12 cellular contexts compared by ENCODE assay signal in the genomic region with DNA sequence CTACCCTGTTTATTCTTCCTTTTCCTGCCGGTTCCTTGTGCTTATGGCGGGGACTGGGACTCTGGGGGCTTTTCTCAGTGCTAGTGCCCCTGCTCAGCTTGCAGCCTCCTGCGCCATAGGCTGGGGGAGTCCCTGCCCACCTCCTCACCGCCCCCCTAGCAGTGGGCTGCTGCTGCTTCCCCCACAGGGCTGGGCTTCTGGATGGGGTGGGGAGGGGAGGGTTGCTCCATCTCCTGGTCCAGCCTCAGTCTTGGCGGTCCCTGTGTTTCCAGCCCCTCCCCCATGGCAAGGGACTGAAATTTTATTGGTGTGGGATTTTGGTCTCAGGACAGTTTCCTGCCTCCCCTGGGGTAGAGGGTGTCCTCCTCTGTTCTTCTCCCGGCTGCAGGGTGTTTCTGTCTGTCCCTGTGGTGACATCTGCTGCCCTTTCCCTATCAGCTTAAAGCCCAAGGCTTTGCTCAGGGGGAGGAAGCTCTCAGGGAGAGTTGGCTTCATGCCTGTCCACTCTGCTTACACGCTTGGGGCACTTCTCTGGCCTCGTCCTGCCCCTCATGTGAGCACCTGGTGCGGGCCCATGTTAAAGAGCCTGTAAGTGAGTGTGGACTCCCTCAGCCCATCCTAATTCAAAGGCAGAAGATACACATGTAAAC.
DNase-seq lines count a peak whose midpoint lies in the region; ATAC-seq lines count a peak whose summit lies in the region.
"Had no signal": no experiment of that assay in that cellular context is flagged by ENCODE, and none has a peak within 500 bp of the region (broad histone marks: within the 10 kb centered on the region; RNA-seq: fewer than 3 reads in every experiment).

No MANE protein-coding gene starts in this region.

- ATAC-seq in HG03442 (IDR thresholded peaks at IDR 0.05; ENCODE audit: unreplicated experiment), result peak; percentile 3
- no peak for ATAC-seq in natural killer cell treated with Interleukin-12 subunit alpha and Interleukin-12 subunit beta and Interleukin-15 and Interleukin-18, amount 100 ng/mL, for 72 hours
- ATAC-seq in HG03135 (IDR thresholded peaks at IDR 0.05; ENCODE audit: unreplicated experiment), result no peak
- ATAC-seq in GM18517 (IDR thresholded peaks at IDR 0.05; ENCODE audit: unreplicated experiment), result no peak

- peaks cover 47% of the 10 kb centered on the region for H3K36me3 Mint-ChIP-seq in T-helper 2 cell treated with Interferon-gamma antibody and Interleukin-4, amounts not matched to agents 5 μg/mL and 100 μg/mL, for 36 hours (ENCODE audit: low read depth)
- H3K36me3 Mint-ChIP-seq in activated naive CD8-positive, alpha-beta T cell treated with anti-CD3 and anti-CD28 coated beads for 36 hours, result peaks cover 59% of the 10 kb centered on the region
- H3K36me3 Mint-ChIP-seq in natural killer cell treated with Interleukin-12 subunit alpha and Interleukin-12 subunit beta and Interleukin-15 and Interleukin-18, amount 100 ng/mL, for 72 hours, result peaks cover 33% of the 10 kb centered on the region

- peak overlapping the region; percentile 56 for H3K27ac Mint-ChIP-seq in T-helper 2 cell treated with Interferon-gamma antibody and Interleukin-4, amounts not matched to agents 5 μg/mL and 100 μg/mL, for 36 hours
- peak overlapping the region; percentile 8 for H3K27ac Mint-ChIP-seq in activated naive CD8-positive, alpha-beta T cell treated with anti-CD3 and anti-CD28 coated beads for 36 hours
- H3K27ac Mint-ChIP-seq in natural killer cell treated with Interleukin-12 subunit alpha and Interleukin-12 subunit beta and Interleukin-15 and Interleukin-18, amount 100 ng/mL, for 72 hours, result peak overlapping the region; percentile 77 to 90

- peak overlapping the region; percentile 12 for H3K4me3 Mint-ChIP-seq in T-helper 2 cell treated with Interferon-gamma antibody and Interleukin-4, amounts not matched to agents 5 μg/mL and 100 μg/mL, for 36 hours
- H3K4me3 Mint-ChIP-seq in activated naive CD8-positive, alpha-beta T cell treated with anti-CD3 and anti-CD28 coated beads for 36 hours, result no peak overlapping the region
- H3K4me3 Mint-ChIP-seq in natural killer cell treated with Interleukin-12 subunit alpha and Interleukin-12 subunit beta and Interleukin-15 and Interleukin-18, amount 100 ng/mL, for 72 hours, result peak overlapping the region; percentile 75

- H3K9me3 Mint-ChIP-seq in T-helper 2 cell treated with Interferon-gamma antibody and Interleukin-4, amounts not matched to agents 5 μg/mL and 100 μg/mL, for 36 hours, result peaks cover 9% of the 10 kb centered on the region
- H3K9me3 Mint-ChIP-seq in activated naive CD8-positive, alpha-beta T cell treated with anti-CD3 and anti-CD28 coated beads for 36 hours, result peaks cover 13% of the 10 kb centered on the region
- peaks cover 4% of the 10 kb centered on the region for H3K9me3 Mint-ChIP-seq in natural killer cell treated with Interleukin-12 subunit alpha and Interleukin-12 subunit beta and Interleukin-15 and Interleukin-18, amount 100 ng/mL, for 72 hours

- no peak for DNase-seq in T-helper 2 cell treated with Interferon-gamma antibody and Interleukin-4, amounts not matched to agents 5 μg/mL and 100 μg/mL, for 36 hours (ENCODE audit: low spot score)
- no peak for DNase-seq in T-helper 2 cell
- DNase-seq in activated naive CD8-positive, alpha-beta T cell treated with anti-CD3 and anti-CD28 coated beads for 36 hours, result no peak
- DNase-seq in natural killer cell treated with Interleukin-12 subunit alpha and Interleukin-12 subunit beta and Interleukin-15 and Interleukin-18, amount 100 ng/mL, for 72 hours (ENCODE audit: low spot score), result no peak
- DNase-seq in stimulated activated CD4-positive, alpha-beta T cell treated with anti-CD3 and anti-CD28 coated beads, Interleukin-1b, Interleukin-23, amount 100 ng/mL, for 48 hours, result no peak
- DNase-seq: KBM-7, NCI-H2171, sigmoid colon, tibial artery had no signal

- no peaks in the 10 kb centered on the region for H3K27me3 Mint-ChIP-seq in T-helper 2 cell treated with Interferon-gamma antibody and Interleukin-4, amounts not matched to agents 5 μg/mL and 100 μg/mL, for 36 hours (ENCODE audit: low read depth)
- no peaks in the 10 kb centered on the region for H3K27me3 Mint-ChIP-seq in activated naive CD8-positive, alpha-beta T cell treated with anti-CD3 and anti-CD28 coated beads for 36 hours
- H3K27me3 Mint-ChIP-seq in natural killer cell treated with Interleukin-12 subunit alpha and Interleukin-12 subunit beta and Interleukin-15 and Interleukin-18, amount 100 ng/mL, for 72 hours, result no peaks in the 10 kb centered on the region

- peaks cover 63% of the 10 kb centered on the region for H3K4me1 Mint-ChIP-seq in T-helper 2 cell treated with Interferon-gamma antibody and Interleukin-4, amounts not matched to agents 5 μg/mL and 100 μg/mL, for 36 hours (ENCODE audit: low read depth)
- H3K4me1 Mint-ChIP-seq in activated naive CD8-positive, alpha-beta T cell treated with anti-CD3 and anti-CD28 coated beads for 36 hours, result peaks cover 43% of the 10 kb centered on the region
- peaks cover 54 to 56% of the 10 kb centered on the region in 2 donors for H3K4me1 Mint-ChIP-seq in natural killer cell treated with Interleukin-12 subunit alpha and Interleukin-12 subunit beta and Interleukin-15 and Interleukin-18, amount 100 ng/mL, for 72 hours (ENCODE audit: low read depth in 2 of 2)

Comparison
In these comparisons a context has a peak if more than half of its experiments do, and no peak if none do; other contexts are left out.
1. H3K27ac Mint-ChIP-seq: peak in every context shown above with its lines; median percentile 84 in natural killer cell treated with Interleukin-12 subunit alpha and Interleukin-12 subunit beta and Interleukin-15 and Interleukin-18, amount 100 ng/mL, for 72 hours; 56 in T-helper 2 cell treated with Interferon-gamma antibody and Interleukin-4, amounts not matched to agents 5 μg/mL and 100 μg/mL, for 36 hours; 8 in activated naive CD8-positive, alpha-beta T cell treated with anti-CD3 and anti-CD28 coated beads for 36 hours.